In genomic region chr6:47836639-47837038, GRCh38 we compare ENCODE assay signal across 18 cellular contexts. TPM values are rescaled to one million over a fixed set of nuclear protein-coding genes. Genes with fewer than 3 reads are reported as not detected.
A peak's percentile ranks its signal among the peaks of the same experiment; 100 is the strongest.
DNase-seq lines count a peak whose midpoint lies in the region; ATAC-seq lines count a peak whose summit lies in the region.
"Had no signal": no experiment of that assay in that cellular context is flagged by ENCODE, and none has a peak within 500 bp of the region (broad histone marks: within the 10 kb centered on the region; RNA-seq: fewer than 3 reads in every experiment).

No MANE protein-coding gene starts in this region.

- H3K27ac Mint-ChIP-seq in natural killer cell treated with Interleukin-12 subunit alpha and Interleukin-12 subunit beta and Interleukin-15 and Interleukin-18, amount 100 ng/mL, for 72 hours, result no peak overlapping the region
- H3K27ac Mint-ChIP-seq: activated T-helper 1 cell treated with anti-CD3 and anti-CD28 coated beads, Interleukin-12 subunit alpha, Interleukin-12 subunit beta, Interleukin-2, Interleukin-4 antibody, amounts not matched to agents 30 ng/mL and 10 ng/mL and 1 ng/mL, durations not matched to agents 14 hours and 24 hours and 36 hours had no signal

- no peaks in the 10 kb centered on the region for H3K9me3 ChIP-seq in Karpas-422 (ENCODE audit: low read length)
- H3K9me3 ChIP-seq: prostate gland, upper lobe of right lung had no signal

- no peaks in the 10 kb centered on the region for H3K36me3 ChIP-seq in Karpas-422 (ENCODE audit: insufficient read depth, low read length)
- H3K36me3 ChIP-seq: BLaER1 treated with 17β-estradiol and CSF1 and Interleukin-3, amounts not matched to agents 10 nM and 100 nM; prostate gland; upper lobe of right lung had no signal

- H3K79me2 ChIP-seq in Karpas-422 (ENCODE audit: low read length), result no peaks in the 10 kb centered on the region

- H3K27me3 Mint-ChIP-seq in natural killer cell treated with Interleukin-12 subunit alpha and Interleukin-12 subunit beta and Interleukin-15 and Interleukin-18, amount 100 ng/mL, for 72 hours, result peaks cover 0 to 4% of the 10 kb centered on the region in 2 donors

- H2AFZ ChIP-seq in Karpas-422 (ENCODE audit: low read length), result no peak overlapping the region

- no peaks in the 10 kb centered on the region for H3K36me3 Mint-ChIP-seq in natural killer cell treated with Interleukin-12 subunit alpha and Interleukin-12 subunit beta and Interleukin-15 and Interleukin-18, amount 100 ng/mL, for 72 hours

- no peaks in the 10 kb centered on the region for H3K4me1 ChIP-seq in Karpas-422 (ENCODE audit: low read length)
- H3K4me1 ChIP-seq: BLaER1 treated with 17β-estradiol and CSF1 and Interleukin-3, amounts not matched to agents 10 nM and 100 nM; prostate gland; upper lobe of right lung had no signal

- peak; percentile 1 for DNase-seq in glomerular visceral epithelial cell (ENCODE audit: extremely low spot score)
- no peak for DNase-seq in activated CD8-positive, alpha-beta memory T cell treated with anti-CD3 and anti-CD28 coated beads for 24 hours
- DNase-seq in Karpas-422, result no peak
- DNase-seq in natural killer cell treated with Interleukin-12 subunit alpha and Interleukin-12 subunit beta and Interleukin-15 and Interleukin-18, amount 100 ng/mL, for 72 hours (ENCODE audit: low spot score), result no peak
- DNase-seq: anterior cingulate cortex, cortex of kidney, DND-41, NCI-H2081, upper lobe of right lung had no signal

- H3K9me2 ChIP-seq in Karpas-422 (replicated peaks; ENCODE audit: insufficient read depth, low read length), result no peaks in the 10 kb centered on the region

- H3K4me2 ChIP-seq in Karpas-422 (ENCODE audit: low read depth, low read length, poor library complexity, severe bottlenecking), result no peak overlapping the region
- H3K4me2 ChIP-seq: BLaER1 treated with 17β-estradiol and CSF1 and Interleukin-3, amounts not matched to agents 10 nM and 100 nM had no signal

- no peaks in the 10 kb centered on the region for H3K27me3 ChIP-seq in Karpas-422 (ENCODE audit: low read length)
- H3K27me3 ChIP-seq: BLaER1 treated with 17β-estradiol and CSF1 and Interleukin-3, amounts not matched to agents 10 nM and 100 nM; upper lobe of right lung had no signal

- peak; percentile 71 for ATAC-seq in GM18499 (IDR thresholded peaks at IDR 0.05; ENCODE audit: insufficient read depth, unreplicated experiment)
- ATAC-seq in GM19395 (IDR thresholded peaks at IDR 0.05; ENCODE audit: unreplicated experiment), result peak; percentile 63
- peak; percentile 92 for ATAC-seq in HG03342 (IDR thresholded peaks at IDR 0.05; ENCODE audit: unreplicated experiment)
- ATAC-seq in GM21723 (IDR thresholded peaks at IDR 0.05; ENCODE audit: unreplicated experiment), result no peak
- ATAC-seq in natural killer cell treated with Interleukin-12 subunit alpha and Interleukin-12 subunit beta and Interleukin-15 and Interleukin-18, amount 100 ng/mL, for 72 hours, result no peak
- ATAC-seq: esophagus mucosa, upper lobe of right lung had no signal

- H3K9me3 Mint-ChIP-seq in natural killer cell treated with Interleukin-12 subunit alpha and Interleukin-12 subunit beta and Interleukin-15 and Interleukin-18, amount 100 ng/mL, for 72 hours, result no peaks in the 10 kb centered on the region
- H3K9me3 Mint-ChIP-seq: activated T-helper 1 cell treated with anti-CD3 and anti-CD28 coated beads, Interleukin-12 subunit alpha, Interleukin-12 subunit beta, Interleukin-2, Interleukin-4 antibody, amounts not matched to agents 30 ng/mL and 10 ng/mL and 1 ng/mL, durations not matched to agents 14 hours and 24 hours and 36 hours had no signal

- no peak overlapping the region for H3K9ac ChIP-seq in Karpas-422 (ENCODE audit: low read length)
- H3K9ac ChIP-seq: BLaER1 treated with 17β-estradiol and CSF1 and Interleukin-3, amounts not matched to agents 10 nM and 100 nM had no signal

- no peak overlapping the region for H3K4me3 ChIP-seq in Karpas-422 (ENCODE audit: low read length)
- H3K4me3 ChIP-seq: BLaER1 treated with 17β-estradiol and CSF1 and Interleukin-3, amounts not matched to agents 10 nM and 100 nM; prostate gland; upper lobe of right lung had no signal

- H4K20me1 ChIP-seq in Karpas-422 (ENCODE audit: insufficient read depth, low read depth, low read length), result no peaks in the 10 kb centered on the region
- H4K20me1 ChIP-seq: BLaER1 treated with 17β-estradiol and CSF1 and Interleukin-3, amounts not matched to agents 10 nM and 100 nM had no signal

- H3K4me3 Mint-ChIP-seq in natural killer cell treated with Interleukin-12 subunit alpha and Interleukin-12 subunit beta and Interleukin-15 and Interleukin-18, amount 100 ng/mL, for 72 hours, result no peak overlapping the region
- H3K4me3 Mint-ChIP-seq: activated T-helper 1 cell treated with anti-CD3 and anti-CD28 coated beads, Interleukin-12 subunit alpha, Interleukin-12 subunit beta, Interleukin-2, Interleukin-4 antibody, amounts not matched to agents 30 ng/mL and 10 ng/mL and 1 ng/mL, durations not matched to agents 14 hours and 24 hours and 36 hours had no signal

- no peak overlapping the region for H3K27ac ChIP-seq in Karpas-422 (ENCODE audit: low read length)
- H3K27ac ChIP-seq: BLaER1 treated with 17β-estradiol and CSF1 and Interleukin-3, amounts not matched to agents 10 nM and 100 nM; prostate gland; upper lobe of right lung had no signal

- H3K4me1 Mint-ChIP-seq in natural killer cell treated with Interleukin-12 subunit alpha and Interleukin-12 subunit beta and Interleukin-15 and Interleukin-18, amount 100 ng/mL, for 72 hours (ENCODE audit: low read depth in 2 of 2), result no peaks in the 10 kb centered on the region

RNA-seq across cellular contexts. Expression of gene OPN5, which starts 54.8 kb away (rescaled TPM):
- not detected in 2 replicates for total RNA-seq in Karpas-422 (2014; rRNA removed; shearing (Covaris generic); ENCODE audit: low replicate concordance)
- not detected for total RNA-seq in natural killer cell treated with Interleukin-12 subunit alpha and Interleukin-12 subunit beta and Interleukin-15 and Interleukin-18, amount 100 ng/mL, for 72 hours
- total RNA-seq: activated T-helper 1 cell treated with anti-CD3 and anti-CD28 coated beads, Interleukin-12 subunit alpha, Interleukin-12 subunit beta, Interleukin-2, Interleukin-4 antibody, amounts not matched to agents 30 ng/mL and 10 ng/mL and 1 ng/mL, durations not matched to agents 14 hours and 24 hours and 36 hours; esophagus mucosa; liver; upper lobe of right lung had no signal

Comparison
In these comparisons a context has a peak if more than half of its experiments do, and no peak if none do; other contexts are left out.
1. ATAC-seq: peak in GM18499 (single experiment), GM19395 (single experiment) and HG03342 (single experiment); none in GM21723 (single experiment) and natural killer cell treated with Interleukin-12 subunit alpha and Interleukin-12 subunit beta and Interleukin-15 and Interleukin-18, amount 100 ng/mL, for 72 hours (0 of 2).